ENCODE assay signal across 19 cellular contexts in the genomic region with DNA sequence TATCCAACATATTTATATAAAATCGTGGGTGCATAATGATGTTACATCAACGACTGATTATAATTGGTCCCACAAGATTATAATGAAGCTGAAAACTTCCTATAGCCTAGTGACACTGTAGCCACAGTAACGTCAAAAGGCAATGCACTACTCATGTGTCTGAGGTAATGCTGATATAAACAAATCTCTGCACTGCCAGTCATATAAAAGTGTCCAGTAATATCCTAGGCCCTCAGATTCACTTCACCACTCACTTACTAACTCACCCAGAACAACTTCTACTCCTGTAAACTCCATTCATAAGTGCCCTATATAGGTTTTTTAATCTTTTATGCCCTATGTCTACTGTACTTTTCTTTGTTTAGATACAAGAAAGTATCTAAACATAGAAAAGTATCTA. TPM values are rescaled to one million over a fixed set of nuclear protein-coding genes. Genes with fewer than 3 reads are reported as not detected.
DNase-seq lines count a peak whose midpoint lies in the region; ATAC-seq, FAIRE-seq and TF ChIP-seq lines count a peak whose summit lies in the region.
"Had no signal": no experiment of that assay in that cellular context is flagged by ENCODE, and none has a peak within 500 bp of the region (broad histone marks: within the 10 kb centered on the region; RNA-seq: fewer than 3 reads in every experiment).

No MANE protein-coding gene starts in this region.

- H3K27me3 ChIP-seq in heart left ventricle (no peaks in the 10 kb centered on the region), right atrium auricular region (no peaks in the 10 kb centered on the region)

- peaks cover 1% of the 10 kb centered on the region for H3K27me3 Mint-ChIP-seq in glutamatergic neuron (ENCODE audit: unreplicated experiment)

- H3K4me3 Mint-ChIP-seq in glutamatergic neuron (ENCODE audit: unreplicated experiment), result no peak overlapping the region
- H3K4me3 Mint-ChIP-seq: CD8-positive, alpha-beta T cell; GM23338 had no signal

- FAIRE-seq in GM12891 (lab: Jason Lieb, UNC), result peak; percentile 54
- FAIRE-seq: A549, H54 had no signal

- H3K4me1 ChIP-seq in heart left ventricle (peaks cover 0 to 44% (median 26%) of the 10 kb centered on the region in 12 donors), right atrium auricular region (peaks cover 0 to 7% of the 10 kb centered on the region in 2 donors)
- H3K4me1 ChIP-seq: A549 had no signal

- H3K36me3 Mint-ChIP-seq in glutamatergic neuron (ENCODE audit: unreplicated experiment), result no peaks in the 10 kb centered on the region

- TF ChIP-seq POLR2A in heart left ventricle (IDR thresholded peaks at IDR 0.05) (no peak), GM12891 (IDR thresholded peaks at IDR 0.05; ENCODE audit: low read depth, low read length) (no peak)

- ATAC-seq in heart left ventricle, result peak in 3 of 4 donors; percentile 52 to 68 (median 63)
- ATAC-seq: A549; CD8-positive, alpha-beta T cell; GM23338 had no signal

- peaks cover 20% of the 10 kb centered on the region for H3K4me1 Mint-ChIP-seq in glutamatergic neuron (ENCODE audit: low read depth, unreplicated experiment)

- TF ChIP-seq CTCF in heart left ventricle (IDR thresholded peaks at IDR 0.05), result no peak
- no peak for TF ChIP-seq CTCF in right atrium auricular region (IDR thresholded peaks at IDR 0.05)
- no peak for TF ChIP-seq CTCF in glutamatergic neuron (IDR thresholded peaks at IDR 0.05; ENCODE audit: partially characterized antibody, unreplicated experiment)

- peak; percentile 9 for DNase-seq in DMS53 (lab: John Stamatoyannopoulos, UW)
- DNase-seq in DMS53 treated with DMSO at 0.1 percent for 48 hours (lab: John Stamatoyannopoulos, UW; ENCODE audit: unreplicated experiment), result no peak
- DNase-seq in heart left ventricle, result no peak
- DNase-seq in right atrium auricular region (ENCODE audit: low spot score), result no peak
- no peak for DNase-seq in GM12891 (ENCODE audit: insufficient read length, low spot score)
- no peak for DNase-seq in glutamatergic neuron
- no peak for DNase-seq in NCI-H748 (lab: John Stamatoyannopoulos, UW; ENCODE audit: unreplicated experiment)
- DNase-seq: AML-193; Calu3; CD8-positive, alpha-beta T cell; DMS 273 treated with DMSO at 0.1 percent for 48 hours; DMS79; GDM1; HCEC 1CT had no signal

- intact Hi-C loops in heart left ventricle (cut with DNase I), result no loop called here

- peak overlapping the region; percentile 29 for H3K27ac Mint-ChIP-seq in glutamatergic neuron (ENCODE audit: unreplicated experiment)
- H3K27ac Mint-ChIP-seq: CD8-positive, alpha-beta T cell; GM23338 had no signal

- H3K9me3 ChIP-seq in heart left ventricle (peaks cover 0 to 3% (median 0%) of the 10 kb centered on the region in 12 donors), right atrium auricular region (no peaks in the 10 kb centered on the region)
- H3K9me3 ChIP-seq: A549 had no signal

- 72 to 80% (median 72%) methylated on average over 3 of the region's 3 CpGs for WGBS in heart left ventricle, 4 donors

- peaks cover 1% of the 10 kb centered on the region for H3K9me3 Mint-ChIP-seq in glutamatergic neuron (ENCODE audit: unreplicated experiment)
- H3K9me3 Mint-ChIP-seq: CD8-positive, alpha-beta T cell had no signal

- H3K4me3 ChIP-seq in heart left ventricle (no peak overlapping the region), right atrium auricular region (no peak overlapping the region)
- H3K4me3 ChIP-seq: A549, GM23338 had no signal

- H3K36me3 ChIP-seq in heart left ventricle (no peaks in the 10 kb centered on the region), right atrium auricular region (no peaks in the 10 kb centered on the region)

- no peak overlapping the region for H3K27ac ChIP-seq in heart left ventricle
- no peak overlapping the region for H3K27ac ChIP-seq in right atrium auricular region
- H3K27ac ChIP-seq: 22Rv1, A549, C4-2B had no signal

TF ChIP-seq in GM12891, 5 proteins besides CTCF, POLR2A, EP300 and RAD21:
- TF ChIP-seq PAX5 (IDR thresholded peaks at IDR 0.05; ENCODE audit: insufficient read depth, low read length, severe bottlenecking), result no peak
- no peak for TF ChIP-seq TAF1 (IDR thresholded peaks at IDR 0.05; ENCODE audit: low read depth, low read length)
- no peak for TF ChIP-seq SPI1 (IDR thresholded peaks at IDR 0.05; ENCODE audit: low read depth, low read length)
- TF ChIP-seq POU2F2 (IDR thresholded peaks at IDR 0.05; ENCODE audit: low read depth, low read length), result no peak
- no peak for TF ChIP-seq POLR2AphosphoS5 (IDR thresholded peaks at IDR 0.05; ENCODE audit: low read depth, low read length)

RNA-seq across cellular contexts. Expression of a gene that starts 18.8 kb away (rescaled TPM):
- 10 to 100 TPM; 27.0 to 61.3 (median 36.3) TPM for total RNA-seq in heart left ventricle
- polyA plus RNA-seq in heart left ventricle, result 10 to 100 TPM; 12.3 to 18.7 TPM
- 10 to 100 TPM; 29.8 to 35.1 TPM for total RNA-seq in right atrium auricular region
- polyA plus RNA-seq in GM12891 (2012; ENCODE audit: low read depth, missing spikeins), result 14.8 TPM
- 190 TPM for total RNA-seq in glutamatergic neuron (ENCODE audit: unreplicated experiment)
